Comparison of ENCODE assay signal across 1 cellular context in the genomic region with DNA sequence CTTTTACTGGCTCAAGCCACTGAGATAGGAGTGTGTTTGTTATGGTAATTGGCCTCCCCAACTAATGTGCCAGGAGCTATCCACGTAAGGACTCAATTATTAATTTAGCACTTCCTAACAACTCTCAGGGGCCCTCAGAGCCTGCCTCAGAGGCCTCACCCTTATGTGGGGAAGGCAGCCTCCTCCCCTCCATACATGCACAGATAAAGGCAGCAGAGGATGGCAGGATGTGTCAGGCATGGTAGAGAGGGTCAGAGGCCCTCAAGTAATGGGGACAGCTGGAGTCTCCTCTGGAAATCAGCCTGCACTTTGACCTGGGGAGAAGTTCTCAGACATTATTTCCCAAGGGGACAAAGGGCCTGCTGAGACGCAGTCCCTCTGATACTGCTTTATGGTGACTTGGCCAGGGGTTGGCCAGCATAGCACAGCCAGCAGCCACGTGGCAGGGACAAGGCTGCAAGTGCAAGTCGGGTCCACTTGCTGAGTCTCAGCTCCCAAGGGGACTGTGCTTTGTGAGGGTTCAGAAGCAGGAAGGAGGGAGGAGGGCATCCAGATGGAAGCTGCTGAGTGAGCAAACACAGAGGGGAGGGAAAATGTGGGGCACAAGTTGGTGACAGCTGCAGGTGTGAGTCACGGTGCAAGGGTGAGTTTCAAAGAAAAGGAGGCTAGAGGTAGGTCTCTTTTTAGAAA.
TF ChIP-seq lines count a peak whose summit lies in the region.

No MANE protein-coding gene starts in this region.

TF ChIP-seq in HepG2, 621 proteins besides CTCF, POLR2A, EP300 and RAD21 (continued from another document and continues in another):
- peak; percentile 23; the same call in 1 of the 2 replicates for TF ChIP-seq UBTF (CRISPR knock-in tag; IDR thresholded peaks at IDR 0.05)
- TF ChIP-seq PAXIP1 (CRISPR knock-in tag; conservative IDR thresholded peaks at IDR 0.05): peak; percentile 59
- TF ChIP-seq, protein P1, sequence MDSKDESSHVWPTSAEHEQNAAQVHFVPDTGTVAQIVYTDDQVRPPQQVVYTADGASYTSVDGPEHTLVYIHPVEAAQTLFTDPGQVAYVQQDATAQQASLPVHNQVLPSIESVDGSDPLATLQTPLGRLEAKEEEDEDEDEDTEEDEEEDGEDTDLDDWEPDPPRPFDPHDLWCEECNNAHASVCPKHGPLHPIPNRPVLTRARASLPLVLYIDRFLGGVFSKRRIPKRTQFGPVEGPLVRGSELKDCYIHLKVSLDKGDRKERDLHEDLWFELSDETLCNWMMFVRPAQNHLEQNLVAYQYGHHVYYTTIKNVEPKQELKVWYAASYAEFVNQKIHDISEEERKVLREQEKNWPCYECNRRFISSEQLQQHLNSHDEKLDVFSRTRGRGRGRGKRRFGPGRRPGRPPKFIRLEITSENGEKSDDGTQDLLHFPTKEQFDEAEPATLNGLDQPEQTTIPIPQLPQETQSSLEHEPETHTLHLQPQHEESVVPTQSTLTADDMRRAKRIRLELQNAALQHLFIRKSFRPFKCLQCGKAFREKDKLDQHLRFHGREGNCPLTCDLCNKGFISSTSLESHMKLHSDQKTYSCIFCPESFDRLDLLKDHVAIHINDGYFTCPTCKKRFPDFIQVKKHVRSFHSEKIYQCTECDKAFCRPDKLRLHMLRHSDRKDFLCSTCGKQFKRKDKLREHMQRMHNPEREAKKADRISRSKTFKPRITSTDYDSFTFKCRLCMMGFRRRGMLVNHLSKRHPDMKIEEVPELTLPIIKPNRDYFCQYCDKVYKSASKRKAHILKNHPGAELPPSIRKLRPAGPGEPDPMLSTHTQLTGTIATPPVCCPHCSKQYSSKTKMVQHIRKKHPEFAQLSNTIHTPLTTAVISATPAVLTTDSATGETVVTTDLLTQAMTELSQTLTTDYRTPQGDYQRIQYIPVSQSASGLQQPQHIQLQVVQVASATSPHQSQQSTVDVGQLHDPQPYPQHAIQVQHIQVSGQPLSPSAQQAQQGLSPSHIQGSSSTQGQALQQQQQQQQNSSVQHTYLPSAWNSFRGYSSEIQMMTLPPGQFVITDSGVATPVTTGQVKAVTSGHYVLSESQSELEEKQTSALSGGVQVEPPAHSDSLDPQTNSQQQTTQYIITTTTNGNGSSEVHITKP (CRISPR knock-in tag; IDR thresholded peaks at IDR 0.05; ENCODE audit: low read depth): 0 out of 2 replicates have a peak, but pooled peaks have one; percentile 53
- TF ChIP-seq, protein P2, sequence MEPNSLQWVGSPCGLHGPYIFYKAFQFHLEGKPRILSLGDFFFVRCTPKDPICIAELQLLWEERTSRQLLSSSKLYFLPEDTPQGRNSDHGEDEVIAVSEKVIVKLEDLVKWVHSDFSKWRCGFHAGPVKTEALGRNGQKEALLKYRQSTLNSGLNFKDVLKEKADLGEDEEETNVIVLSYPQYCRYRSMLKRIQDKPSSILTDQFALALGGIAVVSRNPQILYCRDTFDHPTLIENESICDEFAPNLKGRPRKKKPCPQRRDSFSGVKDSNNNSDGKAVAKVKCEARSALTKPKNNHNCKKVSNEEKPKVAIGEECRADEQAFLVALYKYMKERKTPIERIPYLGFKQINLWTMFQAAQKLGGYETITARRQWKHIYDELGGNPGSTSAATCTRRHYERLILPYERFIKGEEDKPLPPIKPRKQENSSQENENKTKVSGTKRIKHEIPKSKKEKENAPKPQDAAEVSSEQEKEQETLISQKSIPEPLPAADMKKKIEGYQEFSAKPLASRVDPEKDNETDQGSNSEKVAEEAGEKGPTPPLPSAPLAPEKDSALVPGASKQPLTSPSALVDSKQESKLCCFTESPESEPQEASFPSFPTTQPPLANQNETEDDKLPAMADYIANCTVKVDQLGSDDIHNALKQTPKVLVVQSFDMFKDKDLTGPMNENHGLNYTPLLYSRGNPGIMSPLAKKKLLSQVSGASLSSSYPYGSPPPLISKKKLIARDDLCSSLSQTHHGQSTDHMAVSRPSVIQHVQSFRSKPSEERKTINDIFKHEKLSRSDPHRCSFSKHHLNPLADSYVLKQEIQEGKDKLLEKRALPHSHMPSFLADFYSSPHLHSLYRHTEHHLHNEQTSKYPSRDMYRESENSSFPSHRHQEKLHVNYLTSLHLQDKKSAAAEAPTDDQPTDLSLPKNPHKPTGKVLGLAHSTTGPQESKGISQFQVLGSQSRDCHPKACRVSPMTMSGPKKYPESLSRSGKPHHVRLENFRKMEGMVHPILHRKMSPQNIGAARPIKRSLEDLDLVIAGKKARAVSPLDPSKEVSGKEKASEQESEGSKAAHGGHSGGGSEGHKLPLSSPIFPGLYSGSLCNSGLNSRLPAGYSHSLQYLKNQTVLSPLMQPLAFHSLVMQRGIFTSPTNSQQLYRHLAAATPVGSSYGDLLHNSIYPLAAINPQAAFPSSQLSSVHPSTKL (CRISPR knock-in tag; IDR thresholded peaks at IDR 0.05): peak; percentile 62
- TF ChIP-seq ZNF772 (CRISPR knock-in tag; IDR thresholded peaks at IDR 0.05): no peak; the same call in 1 of the 2 replicates
- no peak for TF ChIP-seq SIX1 (CRISPR knock-in tag; IDR thresholded peaks at IDR 0.05; ENCODE audit: borderline replicate concordance)
- peak; percentile 27; the same call in 1 of the 2 replicates for TF ChIP-seq POLR2G (IDR thresholded peaks at IDR 0.05; ENCODE audit: low read depth, low read length)
- no peak for TF ChIP-seq ZNF615 (CRISPR knock-in tag; IDR thresholded peaks at IDR 0.05; ENCODE audit: borderline replicate concordance)
- TF ChIP-seq GATAD1 (CRISPR knock-in tag; IDR thresholded peaks at IDR 0.05): 0 out of 2 replicates have a peak, but pooled peaks have one; percentile 14
- 0 out of 2 replicates have a peak, but pooled peaks have one; percentile 40 for TF ChIP-seq ETV5 (CRISPR knock-in tag; IDR thresholded peaks at IDR 0.05; ENCODE audit: borderline replicate concordance)
- TF ChIP-seq ZNF614 (CRISPR knock-in tag; IDR thresholded peaks at IDR 0.05; ENCODE audit: borderline replicate concordance): 0 out of 2 replicates have a peak, but pooled peaks have one; percentile 39
- TF ChIP-seq, protein P3, sequence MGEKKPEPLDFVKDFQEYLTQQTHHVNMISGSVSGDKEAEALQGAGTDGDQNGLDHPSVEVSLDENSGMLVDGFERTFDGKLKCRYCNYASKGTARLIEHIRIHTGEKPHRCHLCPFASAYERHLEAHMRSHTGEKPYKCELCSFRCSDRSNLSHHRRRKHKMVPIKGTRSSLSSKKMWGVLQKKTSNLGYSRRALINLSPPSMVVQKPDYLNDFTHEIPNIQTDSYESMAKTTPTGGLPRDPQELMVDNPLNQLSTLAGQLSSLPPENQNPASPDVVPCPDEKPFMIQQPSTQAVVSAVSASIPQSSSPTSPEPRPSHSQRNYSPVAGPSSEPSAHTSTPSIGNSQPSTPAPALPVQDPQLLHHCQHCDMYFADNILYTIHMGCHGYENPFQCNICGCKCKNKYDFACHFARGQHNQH (CRISPR knock-in tag; IDR thresholded peaks at IDR 0.05): peak; percentile 79
- TF ChIP-seq ZNF121 (CRISPR knock-in tag; IDR thresholded peaks at IDR 0.05): no peak
- TF ChIP-seq ZNF33B (CRISPR knock-in tag; IDR thresholded peaks at IDR 0.05): no peak
- TF ChIP-seq CBFB (CRISPR knock-in tag; IDR thresholded peaks at IDR 0.05): no peak
- TF ChIP-seq, protein P4, sequence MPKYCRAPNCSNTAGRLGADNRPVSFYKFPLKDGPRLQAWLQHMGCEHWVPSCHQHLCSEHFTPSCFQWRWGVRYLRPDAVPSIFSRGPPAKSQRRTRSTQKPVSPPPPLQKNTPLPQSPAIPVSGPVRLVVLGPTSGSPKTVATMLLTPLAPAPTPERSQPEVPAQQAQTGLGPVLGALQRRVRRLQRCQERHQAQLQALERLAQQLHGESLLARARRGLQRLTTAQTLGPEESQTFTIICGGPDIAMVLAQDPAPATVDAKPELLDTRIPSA (CRISPR knock-in tag; IDR thresholded peaks at IDR 0.05; ENCODE audit: borderline replicate concordance): no peak
- TF ChIP-seq ZFYVE20 (CRISPR knock-in tag; IDR thresholded peaks at IDR 0.05; ENCODE audit: borderline replicate concordance, low read depth): no peak
- TF ChIP-seq, protein P5, sequence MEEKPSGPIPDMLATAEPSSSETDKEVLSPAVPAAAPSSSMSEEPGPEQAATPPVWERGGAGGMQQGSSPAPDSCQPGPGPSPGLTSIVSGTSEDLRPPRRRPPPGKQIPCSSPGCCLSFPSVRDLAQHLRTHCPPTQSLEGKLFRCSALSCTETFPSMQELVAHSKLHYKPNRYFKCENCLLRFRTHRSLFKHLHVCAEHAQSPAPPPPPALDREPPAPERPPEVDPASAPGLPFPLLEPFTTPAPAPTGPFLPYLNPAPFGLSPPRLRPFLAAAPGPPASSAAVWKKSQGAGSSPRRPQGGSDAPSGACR (CRISPR knock-in tag; IDR thresholded peaks at IDR 0.05): no peak
- TF ChIP-seq ZNF432 (CRISPR knock-in tag; IDR thresholded peaks at IDR 0.05; ENCODE audit: borderline replicate concordance): no peak
- TF ChIP-seq RAD51 (IDR thresholded peaks at IDR 0.05; ENCODE audit: borderline replicate concordance): no peak
- TF ChIP-seq, protein P6, sequence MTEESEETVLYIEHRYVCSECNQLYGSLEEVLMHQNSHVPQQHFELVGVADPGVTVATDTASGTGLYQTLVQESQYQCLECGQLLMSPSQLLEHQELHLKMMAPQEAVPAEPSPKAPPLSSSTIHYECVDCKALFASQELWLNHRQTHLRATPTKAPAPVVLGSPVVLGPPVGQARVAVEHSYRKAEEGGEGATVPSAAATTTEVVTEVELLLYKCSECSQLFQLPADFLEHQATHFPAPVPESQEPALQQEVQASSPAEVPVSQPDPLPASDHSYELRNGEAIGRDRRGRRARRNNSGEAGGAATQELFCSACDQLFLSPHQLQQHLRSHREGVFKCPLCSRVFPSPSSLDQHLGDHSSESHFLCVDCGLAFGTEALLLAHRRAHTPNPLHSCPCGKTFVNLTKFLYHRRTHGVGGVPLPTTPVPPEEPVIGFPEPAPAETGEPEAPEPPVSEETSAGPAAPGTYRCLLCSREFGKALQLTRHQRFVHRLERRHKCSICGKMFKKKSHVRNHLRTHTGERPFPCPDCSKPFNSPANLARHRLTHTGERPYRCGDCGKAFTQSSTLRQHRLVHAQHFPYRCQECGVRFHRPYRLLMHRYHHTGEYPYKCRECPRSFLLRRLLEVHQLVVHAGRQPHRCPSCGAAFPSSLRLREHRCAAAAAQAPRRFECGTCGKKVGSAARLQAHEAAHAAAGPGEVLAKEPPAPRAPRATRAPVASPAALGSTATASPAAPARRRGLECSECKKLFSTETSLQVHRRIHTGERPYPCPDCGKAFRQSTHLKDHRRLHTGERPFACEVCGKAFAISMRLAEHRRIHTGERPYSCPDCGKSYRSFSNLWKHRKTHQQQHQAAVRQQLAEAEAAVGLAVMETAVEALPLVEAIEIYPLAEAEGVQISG (CRISPR knock-in tag; IDR thresholded peaks at IDR 0.05): peak; percentile 39; the same call in 1 of the 2 replicates
- TF ChIP-seq ZNF773 (CRISPR knock-in tag; IDR thresholded peaks at IDR 0.05; ENCODE audit: borderline replicate concordance): no peak
- TF ChIP-seq ZNF431 (CRISPR knock-in tag; IDR thresholded peaks at IDR 0.05; ENCODE audit: borderline replicate concordance, low read depth): no peak
- TF ChIP-seq ZNF17 (CRISPR knock-in tag; IDR thresholded peaks at IDR 0.05): no peak
- TF ChIP-seq RARA (CRISPR knock-in tag; IDR thresholded peaks at IDR 0.05): peak; percentile 58
- no peak for TF ChIP-seq KLF12 (CRISPR knock-in tag; IDR thresholded peaks at IDR 0.05; ENCODE audit: borderline replicate concordance)
- 0 out of 2 replicates have a peak, but pooled peaks have one; percentile 21 for TF ChIP-seq RXRA (CRISPR knock-in tag; IDR thresholded peaks at IDR 0.05)
- TF ChIP-seq ZNF501 (CRISPR knock-in tag; IDR thresholded peaks at IDR 0.05): no peak
- no peak for TF ChIP-seq SRSF9 (IDR thresholded peaks at IDR 0.05; ENCODE audit: borderline replicate concordance, insufficient read depth, low read depth, low read length, poor library complexity, severe bottlenecking)
